ENCODE assay signal across 1 cellular context in the genomic region with DNA sequence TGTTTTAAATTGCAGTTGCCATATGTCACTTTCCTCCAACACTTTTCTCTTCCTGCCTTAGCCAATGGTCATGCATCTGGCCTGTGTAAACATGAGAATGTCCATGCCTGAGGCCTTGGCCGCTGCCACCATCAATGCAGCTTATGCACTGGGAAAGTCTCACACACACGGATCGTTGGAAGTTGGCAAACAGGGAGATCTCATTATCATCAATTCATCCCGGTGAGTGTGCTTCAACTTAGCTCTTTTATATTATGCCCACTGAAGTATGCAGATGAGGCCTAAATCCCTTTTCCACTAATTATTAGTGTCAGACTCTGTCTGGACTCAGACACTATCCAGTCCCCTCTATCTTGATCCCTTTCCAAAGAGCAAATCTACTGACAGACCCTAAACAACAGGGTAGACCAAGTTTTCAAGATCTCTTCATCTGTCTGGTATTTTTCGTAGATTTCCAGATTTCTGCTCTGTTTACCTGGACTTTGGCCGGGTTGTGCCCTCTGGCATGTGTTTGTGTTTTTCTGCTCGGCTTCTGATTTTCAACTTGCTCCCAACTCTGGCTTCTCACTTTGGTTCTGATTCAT.
TF ChIP-seq lines count a peak whose summit lies in the region.

No MANE protein-coding gene starts in this region.

TF ChIP-seq in HepG2, 621 proteins besides CTCF, POLR2A, EP300 and RAD21 (continued from another document and continues in another):
- no peak for TF ChIP-seq ZNF468 (CRISPR knock-in tag; IDR thresholded peaks at IDR 0.05)
- TF ChIP-seq IKZF4 (CRISPR knock-in tag; IDR thresholded peaks at IDR 0.05; ENCODE audit: borderline replicate concordance, low read depth, not compliant biosample characterization): no peak
- TF ChIP-seq, protein P1, sequence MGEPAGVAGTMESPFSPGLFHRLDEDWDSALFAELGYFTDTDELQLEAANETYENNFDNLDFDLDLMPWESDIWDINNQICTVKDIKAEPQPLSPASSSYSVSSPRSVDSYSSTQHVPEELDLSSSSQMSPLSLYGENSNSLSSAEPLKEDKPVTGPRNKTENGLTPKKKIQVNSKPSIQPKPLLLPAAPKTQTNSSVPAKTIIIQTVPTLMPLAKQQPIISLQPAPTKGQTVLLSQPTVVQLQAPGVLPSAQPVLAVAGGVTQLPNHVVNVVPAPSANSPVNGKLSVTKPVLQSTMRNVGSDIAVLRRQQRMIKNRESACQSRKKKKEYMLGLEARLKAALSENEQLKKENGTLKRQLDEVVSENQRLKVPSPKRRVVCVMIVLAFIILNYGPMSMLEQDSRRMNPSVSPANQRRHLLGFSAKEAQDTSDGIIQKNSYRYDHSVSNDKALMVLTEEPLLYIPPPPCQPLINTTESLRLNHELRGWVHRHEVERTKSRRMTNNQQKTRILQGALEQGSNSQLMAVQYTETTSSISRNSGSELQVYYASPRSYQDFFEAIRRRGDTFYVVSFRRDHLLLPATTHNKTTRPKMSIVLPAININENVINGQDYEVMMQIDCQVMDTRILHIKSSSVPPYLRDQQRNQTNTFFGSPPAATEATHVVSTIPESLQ (CRISPR knock-in tag; conservative IDR thresholded peaks at IDR 0.05): no peak
- 0 out of 2 replicates have a peak, but pooled peaks have one; percentile 26 for TF ChIP-seq ZNF264 (CRISPR knock-in tag; IDR thresholded peaks at IDR 0.05)
- TF ChIP-seq, protein P2, sequence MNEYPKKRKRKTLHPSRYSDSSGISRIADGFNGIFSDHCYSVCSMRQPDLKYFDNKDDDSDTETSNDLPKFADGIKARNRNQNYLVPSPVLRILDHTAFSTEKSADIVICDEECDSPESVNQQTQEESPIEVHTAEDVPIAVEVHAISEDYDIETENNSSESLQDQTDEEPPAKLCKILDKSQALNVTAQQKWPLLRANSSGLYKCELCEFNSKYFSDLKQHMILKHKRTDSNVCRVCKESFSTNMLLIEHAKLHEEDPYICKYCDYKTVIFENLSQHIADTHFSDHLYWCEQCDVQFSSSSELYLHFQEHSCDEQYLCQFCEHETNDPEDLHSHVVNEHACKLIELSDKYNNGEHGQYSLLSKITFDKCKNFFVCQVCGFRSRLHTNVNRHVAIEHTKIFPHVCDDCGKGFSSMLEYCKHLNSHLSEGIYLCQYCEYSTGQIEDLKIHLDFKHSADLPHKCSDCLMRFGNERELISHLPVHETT (CRISPR knock-in tag; conservative IDR thresholded peaks at IDR 0.05): no peak
- no peak for TF ChIP-seq NFKB2 (CRISPR knock-in tag; IDR thresholded peaks at IDR 0.05; ENCODE audit: borderline replicate concordance)
- TF ChIP-seq JDP2 (CRISPR knock-in tag; IDR thresholded peaks at IDR 0.05; ENCODE audit: borderline replicate concordance): no peak
- TF ChIP-seq, protein P3, sequence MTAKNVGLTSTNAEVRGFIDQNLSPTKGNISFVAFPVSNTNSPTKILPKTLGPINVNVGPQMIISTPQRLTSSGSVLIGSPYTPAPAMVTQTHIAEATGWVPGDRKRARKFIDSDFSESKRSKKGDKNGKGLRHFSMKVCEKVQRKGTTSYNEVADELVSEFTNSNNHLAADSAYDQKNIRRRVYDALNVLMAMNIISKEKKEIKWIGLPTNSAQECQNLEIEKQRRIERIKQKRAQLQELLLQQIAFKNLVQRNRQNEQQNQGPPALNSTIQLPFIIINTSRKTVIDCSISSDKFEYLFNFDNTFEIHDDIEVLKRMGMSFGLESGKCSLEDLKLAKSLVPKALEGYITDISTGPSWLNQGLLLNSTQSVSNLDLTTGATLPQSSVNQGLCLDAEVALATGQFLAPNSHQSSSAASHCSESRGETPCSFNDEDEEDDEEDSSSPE (CRISPR knock-in tag; IDR thresholded peaks at IDR 0.05): no peak
- no peak for TF ChIP-seq ZNF629 (CRISPR knock-in tag; conservative IDR thresholded peaks at IDR 0.05)
- TF ChIP-seq, protein P4, sequence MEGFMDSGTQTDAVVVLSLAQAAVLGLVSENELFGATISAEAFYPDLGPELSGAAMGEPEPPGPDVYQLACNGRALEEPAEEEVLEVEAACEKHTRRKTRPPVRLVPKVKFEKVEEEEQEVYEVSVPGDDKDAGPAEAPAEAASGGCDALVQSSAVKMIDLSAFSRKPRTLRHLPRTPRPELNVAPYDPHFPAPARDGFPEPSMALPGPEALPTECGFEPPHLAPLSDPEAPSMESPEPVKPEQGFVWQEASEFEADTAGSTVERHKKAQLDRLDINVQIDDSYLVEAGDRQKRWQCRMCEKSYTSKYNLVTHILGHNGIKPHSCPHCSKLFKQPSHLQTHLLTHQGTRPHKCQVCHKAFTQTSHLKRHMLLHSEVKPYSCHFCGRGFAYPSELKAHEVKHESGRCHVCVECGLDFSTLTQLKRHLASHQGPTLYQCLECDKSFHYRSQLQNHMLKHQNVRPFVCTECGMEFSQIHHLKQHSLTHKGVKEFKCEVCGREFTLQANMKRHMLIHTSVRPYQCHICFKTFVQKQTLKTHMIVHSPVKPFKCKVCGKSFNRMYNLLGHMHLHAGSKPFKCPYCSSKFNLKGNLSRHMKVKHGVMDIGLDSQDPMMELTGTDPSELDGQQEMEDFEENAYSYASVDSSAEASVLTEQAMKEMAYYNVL (CRISPR knock-in tag; IDR thresholded peaks at IDR 0.05; ENCODE audit: borderline replicate concordance): no peak; the same call in 1 of the 2 replicates
- no peak for TF ChIP-seq ZNF326 (CRISPR knock-in tag; IDR thresholded peaks at IDR 0.05; ENCODE audit: borderline replicate concordance)
- TF ChIP-seq ZNF678 (CRISPR knock-in tag; IDR thresholded peaks at IDR 0.05): no peak
- no peak for TF ChIP-seq SMAD1 (CRISPR knock-in tag; IDR thresholded peaks at IDR 0.05; ENCODE audit: borderline replicate concordance, low read depth)
- no peak for TF ChIP-seq SUZ12 (IDR thresholded peaks at IDR 0.05; ENCODE audit: low read depth, low read length)
- TF ChIP-seq PHF20 (CRISPR knock-in tag; IDR thresholded peaks at IDR 0.05): no peak
- no peak for TF ChIP-seq KAT2B (IDR thresholded peaks at IDR 0.05; ENCODE audit: borderline replicate concordance, low read depth, low read length)
- TF ChIP-seq, protein P5, sequence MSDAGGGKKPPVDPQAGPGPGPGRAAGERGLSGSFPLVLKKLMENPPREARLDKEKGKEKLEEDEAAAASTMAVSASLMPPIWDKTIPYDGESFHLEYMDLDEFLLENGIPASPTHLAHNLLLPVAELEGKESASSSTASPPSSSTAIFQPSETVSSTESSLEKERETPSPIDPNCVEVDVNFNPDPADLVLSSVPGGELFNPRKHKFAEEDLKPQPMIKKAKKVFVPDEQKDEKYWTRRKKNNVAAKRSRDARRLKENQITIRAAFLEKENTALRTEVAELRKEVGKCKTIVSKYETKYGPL (CRISPR knock-in tag; IDR thresholded peaks at IDR 0.05): no peak
- TF ChIP-seq ONECUT2 (CRISPR knock-in tag; IDR thresholded peaks at IDR 0.05): no peak
- TF ChIP-seq ZNF484 (CRISPR knock-in tag; IDR thresholded peaks at IDR 0.05; ENCODE audit: borderline replicate concordance, low read depth): no peak
- TF ChIP-seq, protein P6, sequence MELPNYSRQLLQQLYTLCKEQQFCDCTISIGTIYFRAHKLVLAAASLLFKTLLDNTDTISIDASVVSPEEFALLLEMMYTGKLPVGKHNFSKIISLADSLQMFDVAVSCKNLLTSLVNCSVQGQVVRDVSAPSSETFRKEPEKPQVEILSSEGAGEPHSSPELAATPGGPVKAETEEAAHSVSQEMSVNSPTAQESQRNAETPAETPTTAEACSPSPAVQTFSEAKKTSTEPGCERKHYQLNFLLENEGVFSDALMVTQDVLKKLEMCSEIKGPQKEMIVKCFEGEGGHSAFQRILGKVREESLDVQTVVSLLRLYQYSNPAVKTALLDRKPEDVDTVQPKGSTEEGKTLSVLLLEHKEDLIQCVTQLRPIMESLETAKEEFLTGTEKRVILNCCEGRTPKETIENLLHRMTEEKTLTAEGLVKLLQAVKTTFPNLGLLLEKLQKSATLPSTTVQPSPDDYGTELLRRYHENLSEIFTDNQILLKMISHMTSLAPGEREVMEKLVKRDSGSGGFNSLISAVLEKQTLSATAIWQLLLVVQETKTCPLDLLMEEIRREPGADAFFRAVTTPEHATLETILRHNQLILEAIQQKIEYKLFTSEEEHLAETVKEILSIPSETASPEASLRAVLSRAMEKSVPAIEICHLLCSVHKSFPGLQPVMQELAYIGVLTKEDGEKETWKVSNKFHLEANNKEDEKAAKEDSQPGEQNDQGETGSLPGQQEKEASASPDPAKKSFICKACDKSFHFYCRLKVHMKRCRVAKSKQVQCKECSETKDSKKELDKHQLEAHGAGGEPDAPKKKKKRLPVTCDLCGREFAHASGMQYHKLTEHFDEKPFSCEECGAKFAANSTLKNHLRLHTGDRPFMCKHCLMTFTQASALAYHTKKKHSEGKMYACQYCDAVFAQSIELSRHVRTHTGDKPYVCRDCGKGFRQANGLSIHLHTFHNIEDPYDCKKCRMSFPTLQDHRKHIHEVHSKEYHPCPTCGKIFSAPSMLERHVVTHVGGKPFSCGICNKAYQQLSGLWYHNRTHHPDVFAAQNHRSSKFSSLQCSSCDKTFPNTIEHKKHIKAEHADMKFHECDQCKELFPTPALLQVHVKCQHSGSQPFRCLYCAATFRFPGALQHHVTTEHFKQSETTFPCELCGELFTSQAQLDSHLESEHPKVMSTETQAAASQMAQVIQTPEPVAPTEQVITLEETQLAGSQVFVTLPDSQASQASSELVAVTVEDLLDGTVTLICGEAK (IDR thresholded peaks at IDR 0.05): no peak
- TF ChIP-seq, protein P6 (CRISPR knock-in tag; IDR thresholded peaks at IDR 0.05): no peak; the same call in 1 of the 2 replicates
- TF ChIP-seq, protein P7, sequence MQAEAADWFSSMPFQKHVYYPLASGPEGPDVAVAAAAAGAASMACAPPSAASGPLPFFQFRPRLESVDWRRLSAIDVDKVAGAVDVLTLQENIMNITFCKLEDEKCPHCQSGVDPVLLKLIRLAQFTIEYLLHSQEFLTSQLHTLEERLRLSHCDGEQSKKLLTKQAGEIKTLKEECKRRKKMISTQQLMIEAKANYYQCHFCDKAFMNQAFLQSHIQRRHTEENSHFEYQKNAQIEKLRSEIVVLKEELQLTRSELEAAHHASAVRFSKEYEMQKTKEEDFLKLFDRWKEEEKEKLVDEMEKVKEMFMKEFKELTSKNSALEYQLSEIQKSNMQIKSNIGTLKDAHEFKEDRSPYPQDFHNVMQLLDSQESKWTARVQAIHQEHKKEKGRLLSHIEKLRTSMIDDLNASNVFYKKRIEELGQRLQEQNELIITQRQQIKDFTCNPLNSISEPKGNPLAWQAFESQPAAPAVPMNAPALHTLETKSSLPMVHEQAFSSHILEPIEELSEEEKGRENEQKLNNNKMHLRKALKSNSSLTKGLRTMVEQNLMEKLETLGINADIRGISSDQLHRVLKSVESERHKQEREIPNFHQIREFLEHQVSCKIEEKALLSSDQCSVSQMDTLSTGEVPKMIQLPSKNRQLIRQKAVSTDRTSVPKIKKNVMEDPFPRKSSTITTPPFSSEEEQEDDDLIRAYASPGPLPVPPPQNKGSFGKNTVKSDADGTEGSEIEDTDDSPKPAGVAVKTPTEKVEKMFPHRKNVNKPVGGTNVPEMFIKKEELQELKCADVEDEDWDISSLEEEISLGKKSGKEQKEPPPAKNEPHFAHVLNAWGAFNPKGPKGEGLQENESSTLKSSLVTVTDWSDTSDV (CRISPR knock-in tag; IDR thresholded peaks at IDR 0.05): no peak
- no peak for TF ChIP-seq ZNF550 (CRISPR knock-in tag; IDR thresholded peaks at IDR 0.05; ENCODE audit: borderline replicate concordance)
- no peak for TF ChIP-seq ATM (IDR thresholded peaks at IDR 0.05; ENCODE audit: borderline replicate concordance)
- TF ChIP-seq, protein P8, sequence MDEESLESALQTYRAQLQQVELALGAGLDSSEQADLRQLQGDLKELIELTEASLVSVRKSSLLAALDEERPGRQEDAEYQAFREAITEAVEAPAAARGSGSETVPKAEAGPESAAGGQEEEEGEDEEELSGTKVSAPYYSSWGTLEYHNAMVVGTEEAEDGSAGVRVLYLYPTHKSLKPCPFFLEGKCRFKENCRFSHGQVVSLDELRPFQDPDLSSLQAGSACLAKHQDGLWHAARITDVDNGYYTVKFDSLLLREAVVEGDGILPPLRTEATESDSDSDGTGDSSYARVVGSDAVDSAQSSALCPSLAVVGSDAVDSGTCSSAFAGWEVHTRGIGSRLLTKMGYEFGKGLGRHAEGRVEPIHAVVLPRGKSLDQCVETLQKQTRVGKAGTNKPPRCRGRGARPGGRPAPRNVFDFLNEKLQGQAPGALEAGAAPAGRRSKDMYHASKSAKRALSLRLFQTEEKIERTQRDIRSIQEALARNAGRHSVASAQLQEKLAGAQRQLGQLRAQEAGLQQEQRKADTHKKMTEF (CRISPR knock-in tag; IDR thresholded peaks at IDR 0.05): peak; percentile 61
- TF ChIP-seq ZNF598 (CRISPR knock-in tag; IDR thresholded peaks at IDR 0.05; ENCODE audit: borderline replicate concordance): no peak
- no peak for TF ChIP-seq TAF15 (IDR thresholded peaks at IDR 0.05; ENCODE audit: low read depth, low read length, poor library complexity, severe bottlenecking)
- no peak for TF ChIP-seq FLYWCH1 (CRISPR knock-in tag; IDR thresholded peaks at IDR 0.05)
- TF ChIP-seq PHB2 (IDR thresholded peaks at IDR 0.05; ENCODE audit: partially characterized antibody): no peak
- peak; percentile 50; the same call in 1 of the 2 replicates for TF ChIP-seq ZNF350 (CRISPR knock-in tag; IDR thresholded peaks at IDR 0.05; ENCODE audit: borderline replicate concordance, low read depth)
- TF ChIP-seq ZEB1 (IDR thresholded peaks at IDR 0.05; ENCODE audit: insufficient replicate concordance, low read depth): no peak
- TF ChIP-seq, protein P9, sequence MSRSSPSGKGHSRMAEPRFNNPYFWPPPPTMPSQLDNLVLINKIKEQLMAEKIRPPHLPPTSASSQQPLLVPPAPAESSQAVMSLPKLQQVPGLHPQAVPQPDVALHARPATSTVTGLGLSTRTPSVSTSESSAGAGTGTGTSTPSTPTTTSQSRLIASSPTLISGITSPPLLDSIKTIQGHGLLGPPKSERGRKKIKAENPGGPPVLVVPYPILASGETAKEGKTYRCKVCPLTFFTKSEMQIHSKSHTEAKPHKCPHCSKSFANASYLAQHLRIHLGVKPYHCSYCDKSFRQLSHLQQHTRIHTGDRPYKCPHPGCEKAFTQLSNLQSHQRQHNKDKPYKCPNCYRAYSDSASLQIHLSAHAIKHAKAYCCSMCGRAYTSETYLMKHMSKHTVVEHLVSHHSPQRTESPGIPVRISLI (CRISPR knock-in tag; IDR thresholded peaks at IDR 0.05; ENCODE audit: borderline replicate concordance): no peak
